25 cellular contexts compared by ENCODE assay signal in genomic region chr7:57199252-57199651, GRCh38.
A peak's percentile ranks its signal among the peaks of the same experiment; 100 is the strongest.
DNase-seq lines count a peak whose midpoint lies in the region; ATAC-seq and TF ChIP-seq lines count a peak whose summit lies in the region.
"Had no signal": no experiment of that assay in that cellular context is flagged by ENCODE, and none has a peak within 500 bp of the region (broad histone marks: within the 10 kb centered on the region; RNA-seq: fewer than 3 reads in every experiment).

No MANE protein-coding gene starts in this region.

- 0 out of 2 replicates have a peak overlapping the region, but pooled peaks have one; percentile 15 for H3K4me3 ChIP-seq in HUES48 (ENCODE audit: low read depth, low read length)
- H3K4me3 ChIP-seq: A549; BLaER1 treated with 17β-estradiol and CSF1 and Interleukin-3, amounts not matched to agents 10 nM and 100 nM; GM12878; GM23248 had no signal

- no peak for TF ChIP-seq CTCF in chondrocyte (IDR thresholded peaks at IDR 0.05)

- no peak overlapping the region for H3K27ac ChIP-seq in HUES48 (ENCODE audit: low read depth, low read length)
- H3K27ac ChIP-seq: A549; BLaER1 treated with 17β-estradiol and CSF1 and Interleukin-3, amounts not matched to agents 10 nM and 100 nM; GM23248 had no signal

- no peak overlapping the region for H3K4me3 Mint-ChIP-seq in chondrocyte (ENCODE audit: unreplicated experiment)
- H3K4me3 Mint-ChIP-seq: CD14-positive monocyte; CD4-positive, alpha-beta T cell; CD8-positive, alpha-beta memory T cell; H9 had no signal

- DNase-seq in chondrocyte (ENCODE audit: low spot score) (peak; percentile 10), mesenteric fat pad (ENCODE audit: low spot score) (peak; percentile 26), posterior vena cava (ENCODE audit: low spot score) (peak; percentile 22), HK-2 (ENCODE audit: unreplicated experiment) (no peak), NCI-H69 (lab: John Stamatoyannopoulos, UW) (no peak)
- DNase-seq: 8988T; ACHN; AML-193; BE2C; CD4-positive, alpha-beta T cell; CD8-positive, alpha-beta memory T cell; DMS 273 treated with DMSO at 0.1 percent for 48 hours; DMS79; EL; GDM1; GM23248; H9 had no signal

- H3K36me3 ChIP-seq in HUES48 (ENCODE audit: control insufficient read depth, insufficient read depth, low read length): no peaks in the 10 kb centered on the region
- H3K36me3 ChIP-seq: BE2C; BLaER1 treated with 17β-estradiol and CSF1 and Interleukin-3, amounts not matched to agents 10 nM and 100 nM had no signal

- no peak for ATAC-seq in GM19023 (IDR thresholded peaks at IDR 0.05; ENCODE audit: unreplicated experiment)
- no peak for ATAC-seq in GM19395 (IDR thresholded peaks at IDR 0.05; ENCODE audit: unreplicated experiment)
- ATAC-seq: A549, GM12878, HCT116 had no signal

- intact Hi-C loops in posterior vena cava (cut with DNase I): no loop called here

- H3K4me1 ChIP-seq in HUES48 (ENCODE audit: control insufficient read depth, insufficient read depth, low read length): no peaks in the 10 kb centered on the region
- H3K4me1 ChIP-seq: A549; BE2C; BLaER1 treated with 17β-estradiol and CSF1 and Interleukin-3, amounts not matched to agents 10 nM and 100 nM had no signal

- H3K4me1 Mint-ChIP-seq in chondrocyte (ENCODE audit: low read depth): no peaks in the 10 kb centered on the region
- H3K4me1 Mint-ChIP-seq: CD14-positive monocyte; CD8-positive, alpha-beta memory T cell; H9 had no signal

- H3K9ac ChIP-seq in HUES48 (ENCODE audit: low read depth, low read length): no peak overlapping the region
- H3K9ac ChIP-seq: BLaER1 treated with 17β-estradiol and CSF1 and Interleukin-3, amounts not matched to agents 10 nM and 100 nM; GM23248 had no signal

- peaks cover 13% of the 10 kb centered on the region for H3K9me3 Mint-ChIP-seq in chondrocyte (ENCODE audit: low read depth)
- H3K9me3 Mint-ChIP-seq: CD4-positive, alpha-beta T cell had no signal

- no peaks in the 10 kb centered on the region; the same call in none of the 2 replicates for H3K9me3 ChIP-seq in HUES48 (ENCODE audit: control insufficient read depth, insufficient read depth, low read length)
- H3K9me3 ChIP-seq: BE2C had no signal

- H3K27ac Mint-ChIP-seq in chondrocyte (ENCODE audit: unreplicated experiment): no peak overlapping the region
- H3K27ac Mint-ChIP-seq: CD4-positive, alpha-beta T cell; CD8-positive, alpha-beta memory T cell; H9 had no signal

- H3K27me3 ChIP-seq in HUES48 (ENCODE audit: control insufficient read depth, insufficient read depth, low read length): no peaks in the 10 kb centered on the region
- H3K27me3 ChIP-seq: BE2C; BLaER1 treated with 17β-estradiol and CSF1 and Interleukin-3, amounts not matched to agents 10 nM and 100 nM had no signal

- H3K27me3 Mint-ChIP-seq in chondrocyte (ENCODE audit: low read depth): no peaks in the 10 kb centered on the region
- H3K27me3 Mint-ChIP-seq: CD4-positive, alpha-beta T cell; CD8-positive, alpha-beta memory T cell had no signal

- H3K36me3 Mint-ChIP-seq in chondrocyte (ENCODE audit: low read depth): no peaks in the 10 kb centered on the region
- H3K36me3 Mint-ChIP-seq: CD14-positive monocyte; CD8-positive, alpha-beta memory T cell had no signal

Comparison
In these comparisons a context has a peak if more than half of its experiments do, and no peak if none do; other contexts are left out.
1. DNase-seq: peak in chondrocyte (single experiment), mesenteric fat pad (single experiment) and posterior vena cava (single experiment); none in HK-2 (single experiment) and NCI-H69 (single experiment).